Comparison of ENCODE assay signal across 27 cellular contexts in genomic region chr11:16598906-16599305, GRCh38.
"Had no signal": no experiment of that assay in that cellular context is flagged by ENCODE, and none has a peak within 500 bp of the region (broad histone marks: within the 10 kb centered on the region; RNA-seq: fewer than 3 reads in every experiment).

No MANE protein-coding gene starts in this region.

- H3K4me3 ChIP-seq: stomach, suprapubic skin, testis, thoracic aorta, thyroid gland, tibial artery, tibial nerve, transverse colon, upper lobe of left lung, upper lobe of right lung, uterus, vagina had no signal

- DNase-seq: stimulated activated CD4-positive, alpha-beta T cell treated with anti-CD3 and anti-CD28 coated beads, Interleukin-2, amount 100 ng/mL, for 48 hours; stimulated activated CD4-positive, alpha-beta T cell treated with anti-CD3 and anti-CD28 coated beads, Interleukin-4, amount 100 ng/mL, for 1 hour; stimulated activated CD4-positive, alpha-beta T cell treated with anti-CD3 and anti-CD28 coated beads, Interleukin-4, amount 100 ng/mL, for 24 hours; stimulated activated CD4-positive, alpha-beta T cell treated with anti-CD3 and anti-CD28 coated beads, Interleukin-4, amount 100 ng/mL, for 4 hours; stimulated activated CD8-positive, alpha-beta memory T cell treated with anti-CD3 and anti-CD28 coated beads, Interleukin-4, amount 100 ng/mL, for 48 hours; stimulated activated naive B cell treated with anti-CD40 and anti-IgM and Interleukin-4, amounts not matched to agents 10 μg/mL and 1 μg/mL and 100 μg/mL, for 72 hours; stimulated activated naive CD4-positive, alpha-beta T cell; stimulated activated naive CD4-positive, alpha-beta T cell treated with Interleukin-2 at 50 U/mL for 16 hours; stimulated activated naive CD8-positive, alpha-beta T cell treated with anti-CD3 and anti-CD28 coated beads, Interleukin-15, amount 100 ng/mL, for 72 hours; stimulated activated naive CD8-positive, alpha-beta T cell treated with anti-CD3 and anti-CD28 coated beads, Interleukin-15, Interleukin-2, amounts not matched to agents 100 U/mL and 50 U/mL, for 24 hours; stomach; substantia nigra; testis; thyroid gland; tibial artery; transverse colon; trophoblast cell; upper lobe of left lung; upper lobe of right lung; uterus had no signal

- H3K36me3 ChIP-seq: stomach, suprapubic skin, thoracic aorta, thyroid gland, tibial artery, tibial nerve, transverse colon, upper lobe of left lung, upper lobe of right lung, uterus, vagina had no signal

- ATAC-seq: stimulated activated effector memory CD8-positive, alpha-beta T cell treated with anti-CD3 and anti-CD28 coated beads, Interleukin-12 subunit alpha, Interleukin-12 subunit beta, amount 100 ng/mL, for 72 hours; stimulated activated memory B cell treated with anti-CD40 and anti-IgM and Interleukin-4, amounts not matched to agents 10 μg/mL and 1 μg/mL and 100 μg/mL, for 72 hours; stimulated activated naive B cell treated with anti-CD40 and anti-IgM and Interleukin-4, amounts not matched to agents 10 μg/mL and 1 μg/mL and 100 μg/mL, for 72 hours; stimulated activated naive CD8-positive, alpha-beta T cell treated with anti-CD3 and anti-CD28 coated beads, Interleukin-15, amount 100 ng/mL, for 72 hours; stimulated activated naive CD8-positive, alpha-beta T cell treated with anti-CD3 and anti-CD28 coated beads, Interleukin-15, Interleukin-2, amounts not matched to agents 100 U/mL and 50 U/mL, for 24 hours; upper lobe of right lung had no signal

- H3K27me3 ChIP-seq: testis, thyroid gland, tibial artery, vagina had no signal

- FAIRE-seq: urothelium cell line had no signal

- H3K9me3 ChIP-seq: stomach, suprapubic skin, testis, thoracic aorta, thyroid gland, tibial artery, tibial nerve, transverse colon, upper lobe of left lung, upper lobe of right lung, uterus, vagina had no signal

- H3K4me1 ChIP-seq: upper lobe of right lung, uterus had no signal

- H3K27ac ChIP-seq: stomach, suprapubic skin, testis, thoracic aorta, thyroid gland, tibial artery, tibial nerve, transverse colon, upper lobe of left lung, upper lobe of right lung, uterus, vagina had no signal
